Comparison of ENCODE assay signal across 2 cellular contexts in the genomic region with DNA sequence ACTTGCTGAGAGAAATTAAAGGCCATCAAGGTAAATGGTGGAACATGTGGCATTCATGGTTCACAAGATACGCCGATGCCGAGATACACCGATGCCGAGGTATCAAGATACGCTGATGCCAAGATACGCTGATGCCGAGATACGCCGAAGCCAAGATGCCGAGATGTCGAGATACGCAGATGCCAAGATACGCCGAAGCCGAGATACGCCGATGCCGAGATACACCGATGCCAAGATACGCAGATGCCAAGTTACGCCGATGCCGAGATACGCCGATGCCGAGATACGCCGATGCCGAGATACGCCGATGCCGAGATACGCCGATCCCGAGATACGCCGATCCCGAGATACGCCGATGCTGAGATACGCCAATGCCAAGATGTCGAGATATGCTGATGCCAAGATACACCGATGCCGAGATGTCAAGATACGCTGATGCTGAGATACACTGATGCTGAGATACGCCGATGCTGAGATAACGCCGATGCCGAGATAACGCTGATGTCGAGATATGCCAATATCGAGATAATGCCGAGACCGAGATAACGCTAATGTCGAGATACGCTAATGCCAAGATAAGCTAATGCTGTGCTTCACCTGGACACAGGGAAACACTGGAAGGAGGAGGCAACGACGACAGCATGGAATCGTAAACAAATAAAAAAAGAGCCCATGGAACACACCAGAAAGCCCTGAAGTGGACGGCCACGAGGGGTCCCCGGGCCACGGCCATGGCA.
TF ChIP-seq lines count a peak whose summit lies in the region.

No MANE protein-coding gene starts in this region.

TF ChIP-seq in HepG2, 621 proteins besides CTCF, POLR2A, EP300 and RAD21 (continued from another document and continues in another):
- TF ChIP-seq, protein P1, sequence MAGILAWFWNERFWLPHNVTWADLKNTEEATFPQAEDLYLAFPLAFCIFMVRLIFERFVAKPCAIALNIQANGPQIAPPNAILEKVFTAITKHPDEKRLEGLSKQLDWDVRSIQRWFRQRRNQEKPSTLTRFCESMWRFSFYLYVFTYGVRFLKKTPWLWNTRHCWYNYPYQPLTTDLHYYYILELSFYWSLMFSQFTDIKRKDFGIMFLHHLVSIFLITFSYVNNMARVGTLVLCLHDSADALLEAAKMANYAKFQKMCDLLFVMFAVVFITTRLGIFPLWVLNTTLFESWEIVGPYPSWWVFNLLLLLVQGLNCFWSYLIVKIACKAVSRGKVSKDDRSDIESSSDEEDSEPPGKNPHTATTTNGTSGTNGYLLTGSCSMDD (CRISPR knock-in tag; IDR thresholded peaks at IDR 0.05), result no peak
- no peak for TF ChIP-seq REPIN1 (CRISPR knock-in tag; IDR thresholded peaks at IDR 0.05; ENCODE audit: borderline replicate concordance, low read depth)
- TF ChIP-seq PHF8 (CRISPR knock-in tag; IDR thresholded peaks at IDR 0.05), result no peak
- TF ChIP-seq, protein P2, sequence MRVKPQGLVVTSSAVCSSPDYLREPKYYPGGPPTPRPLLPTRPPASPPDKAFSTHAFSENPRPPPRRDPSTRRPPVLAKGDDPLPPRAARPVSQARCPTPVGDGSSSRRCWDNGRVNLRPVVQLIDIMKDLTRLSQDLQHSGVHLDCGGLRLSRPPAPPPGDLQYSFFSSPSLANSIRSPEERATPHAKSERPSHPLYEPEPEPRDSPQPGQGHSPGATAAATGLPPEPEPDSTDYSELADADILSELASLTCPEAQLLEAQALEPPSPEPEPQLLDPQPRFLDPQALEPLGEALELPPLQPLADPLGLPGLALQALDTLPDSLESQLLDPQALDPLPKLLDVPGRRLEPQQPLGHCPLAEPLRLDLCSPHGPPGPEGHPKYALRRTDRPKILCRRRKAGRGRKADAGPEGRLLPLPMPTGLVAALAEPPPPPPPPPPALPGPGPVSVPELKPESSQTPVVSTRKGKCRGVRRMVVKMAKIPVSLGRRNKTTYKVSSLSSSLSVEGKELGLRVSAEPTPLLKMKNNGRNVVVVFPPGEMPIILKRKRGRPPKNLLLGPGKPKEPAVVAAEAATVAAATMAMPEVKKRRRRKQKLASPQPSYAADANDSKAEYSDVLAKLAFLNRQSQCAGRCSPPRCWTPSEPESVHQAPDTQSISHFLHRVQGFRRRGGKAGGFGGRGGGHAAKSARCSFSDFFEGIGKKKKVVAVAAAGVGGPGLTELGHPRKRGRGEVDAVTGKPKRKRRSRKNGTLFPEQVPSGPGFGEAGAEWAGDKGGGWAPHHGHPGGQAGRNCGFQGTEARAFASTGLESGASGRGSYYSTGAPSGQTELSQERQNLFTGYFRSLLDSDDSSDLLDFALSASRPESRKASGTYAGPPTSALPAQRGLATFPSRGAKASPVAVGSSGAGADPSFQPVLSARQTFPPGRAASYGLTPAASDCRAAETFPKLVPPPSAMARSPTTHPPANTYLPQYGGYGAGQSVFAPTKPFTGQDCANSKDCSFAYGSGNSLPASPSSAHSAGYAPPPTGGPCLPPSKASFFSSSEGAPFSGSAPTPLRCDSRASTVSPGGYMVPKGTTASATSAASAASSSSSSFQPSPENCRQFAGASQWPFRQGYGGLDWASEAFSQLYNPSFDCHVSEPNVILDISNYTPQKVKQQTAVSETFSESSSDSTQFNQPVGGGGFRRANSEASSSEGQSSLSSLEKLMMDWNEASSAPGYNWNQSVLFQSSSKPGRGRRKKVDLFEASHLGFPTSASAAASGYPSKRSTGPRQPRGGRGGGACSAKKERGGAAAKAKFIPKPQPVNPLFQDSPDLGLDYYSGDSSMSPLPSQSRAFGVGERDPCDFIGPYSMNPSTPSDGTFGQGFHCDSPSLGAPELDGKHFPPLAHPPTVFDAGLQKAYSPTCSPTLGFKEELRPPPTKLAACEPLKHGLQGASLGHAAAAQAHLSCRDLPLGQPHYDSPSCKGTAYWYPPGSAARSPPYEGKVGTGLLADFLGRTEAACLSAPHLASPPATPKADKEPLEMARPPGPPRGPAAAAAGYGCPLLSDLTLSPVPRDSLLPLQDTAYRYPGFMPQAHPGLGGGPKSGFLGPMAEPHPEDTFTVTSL (CRISPR knock-in tag; IDR thresholded peaks at IDR 0.05; ENCODE audit: borderline replicate concordance), result no peak
- TF ChIP-seq, protein P3, sequence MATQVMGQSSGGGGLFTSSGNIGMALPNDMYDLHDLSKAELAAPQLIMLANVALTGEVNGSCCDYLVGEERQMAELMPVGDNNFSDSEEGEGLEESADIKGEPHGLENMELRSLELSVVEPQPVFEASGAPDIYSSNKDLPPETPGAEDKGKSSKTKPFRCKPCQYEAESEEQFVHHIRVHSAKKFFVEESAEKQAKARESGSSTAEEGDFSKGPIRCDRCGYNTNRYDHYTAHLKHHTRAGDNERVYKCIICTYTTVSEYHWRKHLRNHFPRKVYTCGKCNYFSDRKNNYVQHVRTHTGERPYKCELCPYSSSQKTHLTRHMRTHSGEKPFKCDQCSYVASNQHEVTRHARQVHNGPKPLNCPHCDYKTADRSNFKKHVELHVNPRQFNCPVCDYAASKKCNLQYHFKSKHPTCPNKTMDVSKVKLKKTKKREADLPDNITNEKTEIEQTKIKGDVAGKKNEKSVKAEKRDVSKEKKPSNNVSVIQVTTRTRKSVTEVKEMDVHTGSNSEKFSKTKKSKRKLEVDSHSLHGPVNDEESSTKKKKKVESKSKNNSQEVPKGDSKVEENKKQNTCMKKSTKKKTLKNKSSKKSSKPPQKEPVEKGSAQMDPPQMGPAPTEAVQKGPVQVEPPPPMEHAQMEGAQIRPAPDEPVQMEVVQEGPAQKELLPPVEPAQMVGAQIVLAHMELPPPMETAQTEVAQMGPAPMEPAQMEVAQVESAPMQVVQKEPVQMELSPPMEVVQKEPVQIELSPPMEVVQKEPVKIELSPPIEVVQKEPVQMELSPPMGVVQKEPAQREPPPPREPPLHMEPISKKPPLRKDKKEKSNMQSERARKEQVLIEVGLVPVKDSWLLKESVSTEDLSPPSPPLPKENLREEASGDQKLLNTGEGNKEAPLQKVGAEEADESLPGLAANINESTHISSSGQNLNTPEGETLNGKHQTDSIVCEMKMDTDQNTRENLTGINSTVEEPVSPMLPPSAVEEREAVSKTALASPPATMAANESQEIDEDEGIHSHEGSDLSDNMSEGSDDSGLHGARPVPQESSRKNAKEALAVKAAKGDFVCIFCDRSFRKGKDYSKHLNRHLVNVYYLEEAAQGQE (IDR thresholded peaks at IDR 0.05; ENCODE audit: borderline replicate concordance in 1 of 2, low read depth in 1 of 2, low read length in 2 of 2), result no peak
- TF ChIP-seq ZMAT3 (CRISPR knock-in tag; conservative IDR thresholded peaks at IDR 0.05), result no peak
- TF ChIP-seq, protein P4, sequence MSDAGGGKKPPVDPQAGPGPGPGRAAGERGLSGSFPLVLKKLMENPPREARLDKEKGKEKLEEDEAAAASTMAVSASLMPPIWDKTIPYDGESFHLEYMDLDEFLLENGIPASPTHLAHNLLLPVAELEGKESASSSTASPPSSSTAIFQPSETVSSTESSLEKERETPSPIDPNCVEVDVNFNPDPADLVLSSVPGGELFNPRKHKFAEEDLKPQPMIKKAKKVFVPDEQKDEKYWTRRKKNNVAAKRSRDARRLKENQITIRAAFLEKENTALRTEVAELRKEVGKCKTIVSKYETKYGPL (CRISPR knock-in tag; IDR thresholded peaks at IDR 0.05), result no peak
- TF ChIP-seq FOXA1 (IDR thresholded peaks at IDR 0.05), result no peak
- no peak for TF ChIP-seq FOXA1 (CRISPR knock-in tag; IDR thresholded peaks at IDR 0.05)
- no peak for TF ChIP-seq GTF2F1 (IDR thresholded peaks at IDR 0.05; ENCODE audit: low read length)

TF ChIP-seq in GM12878, 131 proteins besides CTCF, POLR2A, EP300 and RAD21:
- TF ChIP-seq, protein P5, sequence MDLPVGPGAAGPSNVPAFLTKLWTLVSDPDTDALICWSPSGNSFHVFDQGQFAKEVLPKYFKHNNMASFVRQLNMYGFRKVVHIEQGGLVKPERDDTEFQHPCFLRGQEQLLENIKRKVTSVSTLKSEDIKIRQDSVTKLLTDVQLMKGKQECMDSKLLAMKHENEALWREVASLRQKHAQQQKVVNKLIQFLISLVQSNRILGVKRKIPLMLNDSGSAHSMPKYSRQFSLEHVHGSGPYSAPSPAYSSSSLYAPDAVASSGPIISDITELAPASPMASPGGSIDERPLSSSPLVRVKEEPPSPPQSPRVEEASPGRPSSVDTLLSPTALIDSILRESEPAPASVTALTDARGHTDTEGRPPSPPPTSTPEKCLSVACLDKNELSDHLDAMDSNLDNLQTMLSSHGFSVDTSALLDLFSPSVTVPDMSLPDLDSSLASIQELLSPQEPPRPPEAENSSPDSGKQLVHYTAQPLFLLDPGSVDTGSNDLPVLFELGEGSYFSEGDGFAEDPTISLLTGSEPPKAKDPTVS (IDR thresholded peaks at IDR 0.05; ENCODE audit: low read depth, low read length), result no peak
- TF ChIP-seq, protein P6, sequence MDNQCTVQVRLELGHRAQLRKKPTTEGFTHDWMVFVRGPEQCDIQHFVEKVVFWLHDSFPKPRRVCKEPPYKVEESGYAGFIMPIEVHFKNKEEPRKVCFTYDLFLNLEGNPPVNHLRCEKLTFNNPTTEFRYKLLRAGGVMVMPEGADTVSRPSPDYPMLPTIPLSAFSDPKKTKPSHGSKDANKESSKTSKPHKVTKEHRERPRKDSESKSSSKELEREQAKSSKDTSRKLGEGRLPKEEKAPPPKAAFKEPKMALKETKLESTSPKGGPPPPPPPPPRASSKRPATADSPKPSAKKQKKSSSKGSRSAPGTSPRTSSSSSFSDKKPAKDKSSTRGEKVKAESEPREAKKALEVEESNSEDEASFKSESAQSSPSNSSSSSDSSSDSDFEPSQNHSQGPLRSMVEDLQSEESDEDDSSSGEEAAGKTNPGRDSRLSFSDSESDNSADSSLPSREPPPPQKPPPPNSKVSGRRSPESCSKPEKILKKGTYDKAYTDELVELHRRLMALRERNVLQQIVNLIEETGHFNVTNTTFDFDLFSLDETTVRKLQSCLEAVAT (IDR thresholded peaks at IDR 0.05), result peak; percentile 85
